Comparison of ENCODE assay signal across 1 cellular context in genomic region chr6:10528170-10528981, GRCh38.
A peak's percentile ranks its signal among the peaks of the same experiment; 100 is the strongest.
TF ChIP-seq lines count a peak whose summit lies in the region.

No MANE protein-coding gene starts in this region.

TF ChIP-seq in HepG2, 621 proteins besides CTCF, POLR2A, EP300 and RAD21 (continued from another document and continues in another):
- peak; percentile 55; the same call in 1 of the 2 replicates for TF ChIP-seq RARA (CRISPR knock-in tag; IDR thresholded peaks at IDR 0.05)
- TF ChIP-seq TFDP2 (CRISPR knock-in tag; IDR thresholded peaks at IDR 0.05): no peak
- TF ChIP-seq CBFB (CRISPR knock-in tag; IDR thresholded peaks at IDR 0.05): peak; percentile 37; the same call in 1 of the 2 replicates
- TF ChIP-seq RERE (CRISPR knock-in tag; IDR thresholded peaks at IDR 0.05; ENCODE audit: low read depth): peak; percentile 51; the same call in 1 of the 2 replicates
- TF ChIP-seq MATR3 (CRISPR knock-in tag; IDR thresholded peaks at IDR 0.05): no peak
- TF ChIP-seq BORCS8-MEF2B (CRISPR knock-in tag; IDR thresholded peaks at IDR 0.05): peak; percentile 82
- no peak for TF ChIP-seq ESRRA (CRISPR knock-in tag; IDR thresholded peaks at IDR 0.05; ENCODE audit: low read depth)
- no peak for TF ChIP-seq GABPA (IDR thresholded peaks at IDR 0.05; ENCODE audit: low read depth, low read length)
- peak; percentile 64; the same call in 1 of the 2 replicates for TF ChIP-seq GABPA (CRISPR knock-in tag; IDR thresholded peaks at IDR 0.05; ENCODE audit: low read depth)
- no peak for TF ChIP-seq SOX13 (IDR thresholded peaks at IDR 0.05)
- peak in 1 of 2 experiments; percentile 79; a peak in 2 of 4 replicates for TF ChIP-seq SOX13 (CRISPR knock-in tag; conservative IDR thresholded peaks at IDR 0.05 in 1 of 2, IDR thresholded peaks at IDR 0.05 in 1 of 2)
- TF ChIP-seq ARID3A (IDR thresholded peaks at IDR 0.05; ENCODE audit: low read depth, low read length): peak; percentile 94
- peak; percentile 89 for TF ChIP-seq NFE2 (CRISPR knock-in tag; IDR thresholded peaks at IDR 0.05)
- TF ChIP-seq FOXJ3 (CRISPR knock-in tag; IDR thresholded peaks at IDR 0.05; ENCODE audit: borderline replicate concordance): 0 out of 2 replicates have a peak, but pooled peaks have one; percentile 59
- peak; percentile 46; the same call in 1 of the 2 replicates for TF ChIP-seq ZNF136 (CRISPR knock-in tag; IDR thresholded peaks at IDR 0.05; ENCODE audit: low read depth)
- no peak for TF ChIP-seq ZNF646 (CRISPR knock-in tag; IDR thresholded peaks at IDR 0.05)
- no peak for TF ChIP-seq ZNF766 (CRISPR knock-in tag; IDR thresholded peaks at IDR 0.05; ENCODE audit: borderline replicate concordance)
- TF ChIP-seq BCL3 (CRISPR knock-in tag; IDR thresholded peaks at IDR 0.05): no peak
- TF ChIP-seq MIXL1 (CRISPR knock-in tag; IDR thresholded peaks at IDR 0.05): peak; percentile 83
- peak; percentile 57; the same call in 1 of the 2 replicates for TF ChIP-seq GATAD1 (CRISPR knock-in tag; IDR thresholded peaks at IDR 0.05)
- peak; percentile 92 for TF ChIP-seq PHF21A (CRISPR knock-in tag; IDR thresholded peaks at IDR 0.05)
- no peak for TF ChIP-seq HINFP (CRISPR knock-in tag; IDR thresholded peaks at IDR 0.05; ENCODE audit: low read depth)
- no peak for TF ChIP-seq KAT2B (IDR thresholded peaks at IDR 0.05; ENCODE audit: borderline replicate concordance, low read depth, low read length)
- TF ChIP-seq ZFP91 (CRISPR knock-in tag; IDR thresholded peaks at IDR 0.05; ENCODE audit: borderline replicate concordance): peak; percentile 34; the same call in 1 of the 2 replicates
- no peak for TF ChIP-seq HNRNPL (IDR thresholded peaks at IDR 0.05; ENCODE audit: low read depth, low read length)
- TF ChIP-seq SMAD3 (CRISPR knock-in tag; IDR thresholded peaks at IDR 0.05): peak; percentile 38; the same call in 1 of the 2 replicates
- peak; percentile 59 for TF ChIP-seq PAXIP1 (CRISPR knock-in tag; conservative IDR thresholded peaks at IDR 0.05)
- no peak for TF ChIP-seq ZNF260 (CRISPR knock-in tag; IDR thresholded peaks at IDR 0.05; ENCODE audit: borderline replicate concordance, low read depth)
- peak in 1 of 2 experiments; percentile 46; a peak in 2 of 4 replicates for TF ChIP-seq KLF16 (CRISPR knock-in tag; IDR thresholded peaks at IDR 0.05)
- TF ChIP-seq LBX2 (CRISPR knock-in tag; IDR thresholded peaks at IDR 0.05; ENCODE audit: borderline replicate concordance): no peak
- peak; percentile 27; the same call in 1 of the 2 replicates for TF ChIP-seq ZFY (CRISPR knock-in tag; IDR thresholded peaks at IDR 0.05)
- peak; percentile 80 for TF ChIP-seq ERF (CRISPR knock-in tag; IDR thresholded peaks at IDR 0.05)
- peak; percentile 61; the same call in 1 of the 2 replicates for TF ChIP-seq ZNF121 (CRISPR knock-in tag; IDR thresholded peaks at IDR 0.05)
